ENCODE assay signal across 8 cellular contexts in genomic region chr11:64268687-64269379, GRCh38. TPM values are rescaled to one million over a fixed set of nuclear protein-coding genes. Genes with fewer than 3 reads are reported as not detected.
DNase-seq lines count a peak whose midpoint lies in the region; ATAC-seq and TF ChIP-seq lines count a peak whose summit lies in the region.

No MANE protein-coding gene starts in this region.

- H3K9me3 Mint-ChIP-seq in CD4-positive, CD25-positive, alpha-beta regulatory T cell, result peaks cover 0 to 3% (median 0%) of the 10 kb centered on the region in 7 donors
- no peaks in the 10 kb centered on the region for H3K9me3 Mint-ChIP-seq in dendritic cell treated with granulocyte-macrophage colony-stimulating factor and Interleukin-4, amounts not matched to agents 40 ng/mL and 50 ng/mL, for 4 days

- H3K4me1 ChIP-seq in CD4-positive, CD25-positive, alpha-beta regulatory T cell (ENCODE audit: control insufficient read depth, insufficient read depth, low read length, poor library complexity, severe bottlenecking), result peaks cover 27% of the 10 kb centered on the region

- H3K4me3 Mint-ChIP-seq in CD4-positive, CD25-positive, alpha-beta regulatory T cell, result peak overlapping the region; percentile 92 to 97 (median 96)
- H3K4me3 Mint-ChIP-seq in dendritic cell treated with granulocyte-macrophage colony-stimulating factor and Interleukin-4, amounts not matched to agents 40 ng/mL and 50 ng/mL, for 4 days, result peak overlapping the region; percentile 98

- H4K20me1 ChIP-seq in SU-DHL-6 (ENCODE audit: low read depth, low read length), result no peaks in the 10 kb centered on the region

- 0 out of 2 replicates have a peak, but pooled peaks cover 6% of the 10 kb centered on the region for H3K79me2 ChIP-seq in SU-DHL-6 (ENCODE audit: insufficient read depth, low read length)

- H3K9ac ChIP-seq in SU-DHL-6 (ENCODE audit: low read length), result peak overlapping the region; percentile 92

- H3F3A ChIP-seq in SU-DHL-6 (ENCODE audit: insufficient read depth), result peaks cover 15% of the 10 kb centered on the region; the same call in 1 of the 2 replicates

- TF ChIP-seq CTCF in SU-DHL-6 (IDR thresholded peaks at IDR 0.05; ENCODE audit: insufficient read depth, low read length, poor library complexity, severe bottlenecking), result no peak

- no peaks in the 10 kb centered on the region for H3K27me3 ChIP-seq in CD4-positive, CD25-positive, alpha-beta regulatory T cell (ENCODE audit: control insufficient read depth, insufficient read depth, low read length)
- H3K27me3 ChIP-seq in SU-DHL-6 (ENCODE audit: low read length), result no peaks in the 10 kb centered on the region

- no peaks in the 10 kb centered on the region for H3K36me3 ChIP-seq in CD4-positive, CD25-positive, alpha-beta regulatory T cell (ENCODE audit: control insufficient read depth, insufficient read depth, low read length)
- no peaks in the 10 kb centered on the region for H3K36me3 ChIP-seq in SU-DHL-6 (ENCODE audit: low read length)

- peak overlapping the region; percentile 98 for H3K27ac ChIP-seq in CD4-positive, CD25-positive, alpha-beta regulatory T cell (ENCODE audit: insufficient read depth, low read length, poor library complexity, severe bottlenecking)
- peak overlapping the region; percentile 88 for H3K27ac ChIP-seq in SU-DHL-6 (ENCODE audit: low read depth, low read length)

- ATAC-seq in CD4-positive, CD25-positive, alpha-beta regulatory T cell (ENCODE audit: low read depth in 2 of 2), result no peak
- ATAC-seq in GM19035 (IDR thresholded peaks at IDR 0.05; ENCODE audit: unreplicated experiment), result peak; percentile 21
- ATAC-seq in stimulated activated naive CD8-positive, alpha-beta T cell treated with anti-CD3 and anti-CD28 coated beads, Interleukin-15, Interleukin-2, amounts not matched to agents 100 U/mL and 50 U/mL, for 24 hours, result no peak

- peak in 1 of 3 donors; percentile 58 for DNase-seq in CD4-positive, CD25-positive, alpha-beta regulatory T cell
- DNase-seq in HK-2 (ENCODE audit: unreplicated experiment) (peak; percentile 55), lung microvascular endothelial cell (ENCODE audit: low read depth in 2 of 2) (peak; percentile 59 to 63)
- peak; percentile 61 for DNase-seq in stimulated activated naive CD8-positive, alpha-beta T cell treated with anti-CD3 and anti-CD28 coated beads, Interleukin-15, Interleukin-2, amounts not matched to agents 100 U/mL and 50 U/mL, for 24 hours
- DNase-seq in effector CD8-positive, alpha-beta T cell (lab: John Stamatoyannopoulos, UW), result no peak

- peak overlapping the region; percentile 52 for H2AFZ ChIP-seq in SU-DHL-6 (ENCODE audit: low read depth, low read length, severe bottlenecking)

- intact Hi-C loops in dendritic cell treated with granulocyte-macrophage colony-stimulating factor and Interleukin-4, amounts not matched to agents 40 ng/mL and 50 ng/mL, for 4 days (cut with micrococcal nuclease), result loop anchor here (2.0 kb wide), 2 partner anchors 16 to 62 kb away; partner anchors contain the start of gene FERMT3

- peaks cover 8% of the 10 kb centered on the region for H3K27me3 Mint-ChIP-seq in CD4-positive, CD25-positive, alpha-beta regulatory T cell
- no peaks in the 10 kb centered on the region for H3K27me3 Mint-ChIP-seq in dendritic cell treated with granulocyte-macrophage colony-stimulating factor and Interleukin-4, amounts not matched to agents 40 ng/mL and 50 ng/mL, for 4 days

- H3K4me1 Mint-ChIP-seq in CD4-positive, CD25-positive, alpha-beta regulatory T cell, result peaks cover 0 to 33% (median 19%) of the 10 kb centered on the region in 4 donors
- H3K4me1 Mint-ChIP-seq in dendritic cell treated with granulocyte-macrophage colony-stimulating factor and Interleukin-4, amounts not matched to agents 40 ng/mL and 50 ng/mL, for 4 days (ENCODE audit: low read depth), result peaks cover 53% of the 10 kb centered on the region

- peak overlapping the region; percentile 59 for H3K4me3 ChIP-seq in CD4-positive, CD25-positive, alpha-beta regulatory T cell (ENCODE audit: low read depth, low read length)
- H3K4me3 ChIP-seq in SU-DHL-6 (ENCODE audit: insufficient read depth, low read length, poor library complexity, severe bottlenecking), result peak overlapping the region; percentile 84

- no peaks in the 10 kb centered on the region for H3K9me3 ChIP-seq in CD4-positive, CD25-positive, alpha-beta regulatory T cell (ENCODE audit: control insufficient read depth in 2 of 2, low read length in 2 of 2)
- no peaks in the 10 kb centered on the region for H3K9me3 ChIP-seq in SU-DHL-6 (ENCODE audit: insufficient read depth, low read length)

- H3K27ac Mint-ChIP-seq in CD4-positive, CD25-positive, alpha-beta regulatory T cell, result peak overlapping the region; percentile 77 to 98 (median 95)
- peak overlapping the region; percentile 91 for H3K27ac Mint-ChIP-seq in dendritic cell treated with granulocyte-macrophage colony-stimulating factor and Interleukin-4, amounts not matched to agents 40 ng/mL and 50 ng/mL, for 4 days

- no peaks in the 10 kb centered on the region for H3K9me2 ChIP-seq in SU-DHL-6 (replicated peaks; ENCODE audit: insufficient read depth, low read length)

- H3K36me3 Mint-ChIP-seq in CD4-positive, CD25-positive, alpha-beta regulatory T cell, result no peaks in the 10 kb centered on the region
- H3K36me3 Mint-ChIP-seq in dendritic cell treated with granulocyte-macrophage colony-stimulating factor and Interleukin-4, amounts not matched to agents 40 ng/mL and 50 ng/mL, for 4 days (ENCODE audit: low read depth), result peaks cover 75% of the 10 kb centered on the region

- peak overlapping the region; percentile 91 for H3K4me2 ChIP-seq in SU-DHL-6 (ENCODE audit: low read depth, low read length, poor library complexity, severe bottlenecking)

RNA-seq across cellular contexts. Expression of gene BAD, which starts 15.6 kb away (rescaled TPM):
- 25.7 TPM for total RNA-seq in CD4-positive, CD25-positive, alpha-beta regulatory T cell
- polyA plus RNA-seq in CD4-positive, CD25-positive, alpha-beta regulatory T cell, result 10 to 100 TPM; 39.9 to 50.4 (median 46.3) TPM
- 54.3 and 65.9 TPM in 2 replicates for total RNA-seq in lung microvascular endothelial cell

RNA-seq across cellular contexts. Expression of gene GPR137, which starts 16.8 kb away (rescaled TPM):
- 26.0 TPM for total RNA-seq in CD4-positive, CD25-positive, alpha-beta regulatory T cell
- polyA plus RNA-seq in CD4-positive, CD25-positive, alpha-beta regulatory T cell, result 1 to 10 TPM; 4.1 to 8.1 (median 5.8) TPM
- total RNA-seq in lung microvascular endothelial cell, result 5.2 and 9.7 TPM in 2 replicates

RNA-seq across cellular contexts. Expression of gene PLCB3, which starts 17.5 kb away (rescaled TPM):
- 3.6 TPM for total RNA-seq in CD4-positive, CD25-positive, alpha-beta regulatory T cell
- polyA plus RNA-seq in CD4-positive, CD25-positive, alpha-beta regulatory T cell, result under 1 TPM; 0.10 to 0.40 (median 0.25) TPM
- 14.3 and 14.4 TPM in 2 replicates for total RNA-seq in lung microvascular endothelial cell

RNA-seq across cellular contexts. Expression of gene PPP1R14B, which starts 22.1 kb away (rescaled TPM):
- 22.4 TPM for total RNA-seq in CD4-positive, CD25-positive, alpha-beta regulatory T cell
- 10 to 100 TPM; 23.0 to 37.6 (median 29.4) TPM for polyA plus RNA-seq in CD4-positive, CD25-positive, alpha-beta regulatory T cell
- 153 and 159 TPM in 2 replicates for total RNA-seq in lung microvascular endothelial cell

RNA-seq across cellular contexts. Expression of gene KCNK4, which starts 22.3 kb away (rescaled TPM):
- total RNA-seq in CD4-positive, CD25-positive, alpha-beta regulatory T cell, result not detected
- not detected for polyA plus RNA-seq in CD4-positive, CD25-positive, alpha-beta regulatory T cell
- not detected in 2 replicates for total RNA-seq in lung microvascular endothelial cell
